Comparison of ENCODE assay signal across 1 cellular context in the genomic region with DNA sequence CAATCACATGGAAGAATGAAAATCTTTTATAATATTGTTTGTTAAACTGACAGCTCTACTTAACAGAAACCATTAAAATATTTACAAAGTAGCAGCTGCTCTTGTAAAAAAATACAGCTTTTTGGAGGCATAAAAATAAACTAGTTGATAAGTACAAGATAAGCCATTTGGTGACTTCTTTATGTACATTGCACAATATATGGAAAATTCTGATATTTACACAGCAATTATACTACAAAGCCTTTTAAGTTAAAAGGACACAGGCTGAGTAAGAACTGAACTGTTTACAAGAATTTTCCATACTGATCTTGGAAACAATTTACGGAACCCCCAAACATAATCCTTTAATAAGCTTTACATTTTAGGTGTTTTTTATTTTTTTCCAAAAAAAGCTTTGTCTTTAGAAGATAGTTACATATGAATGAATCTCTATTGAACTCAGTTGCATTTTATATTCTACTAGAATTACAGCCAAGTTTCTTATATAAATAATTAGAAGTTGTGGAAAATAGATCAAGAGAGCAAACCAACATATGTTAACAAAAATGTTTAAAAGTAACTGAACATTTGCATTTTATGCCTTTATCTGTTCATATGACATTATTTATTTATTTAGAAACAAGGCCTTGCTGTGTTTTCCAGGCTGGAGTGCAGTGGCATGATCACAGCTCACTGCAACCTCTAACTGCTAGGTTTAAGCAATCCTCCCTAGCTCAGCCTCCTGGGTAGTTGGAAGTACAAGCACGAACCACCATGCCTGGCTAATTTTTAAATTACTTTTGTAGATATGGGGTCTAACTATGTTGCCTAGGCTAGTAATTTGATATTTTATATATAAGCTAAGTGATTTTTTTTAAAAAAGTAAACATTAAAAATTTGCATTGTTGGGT.
TF ChIP-seq lines count a peak whose summit lies in the region.

No MANE protein-coding gene starts in this region.

TF ChIP-seq in HepG2, 621 proteins besides CTCF, POLR2A, EP300 and RAD21 (continued from another document):
- TF ChIP-seq, protein P1, sequence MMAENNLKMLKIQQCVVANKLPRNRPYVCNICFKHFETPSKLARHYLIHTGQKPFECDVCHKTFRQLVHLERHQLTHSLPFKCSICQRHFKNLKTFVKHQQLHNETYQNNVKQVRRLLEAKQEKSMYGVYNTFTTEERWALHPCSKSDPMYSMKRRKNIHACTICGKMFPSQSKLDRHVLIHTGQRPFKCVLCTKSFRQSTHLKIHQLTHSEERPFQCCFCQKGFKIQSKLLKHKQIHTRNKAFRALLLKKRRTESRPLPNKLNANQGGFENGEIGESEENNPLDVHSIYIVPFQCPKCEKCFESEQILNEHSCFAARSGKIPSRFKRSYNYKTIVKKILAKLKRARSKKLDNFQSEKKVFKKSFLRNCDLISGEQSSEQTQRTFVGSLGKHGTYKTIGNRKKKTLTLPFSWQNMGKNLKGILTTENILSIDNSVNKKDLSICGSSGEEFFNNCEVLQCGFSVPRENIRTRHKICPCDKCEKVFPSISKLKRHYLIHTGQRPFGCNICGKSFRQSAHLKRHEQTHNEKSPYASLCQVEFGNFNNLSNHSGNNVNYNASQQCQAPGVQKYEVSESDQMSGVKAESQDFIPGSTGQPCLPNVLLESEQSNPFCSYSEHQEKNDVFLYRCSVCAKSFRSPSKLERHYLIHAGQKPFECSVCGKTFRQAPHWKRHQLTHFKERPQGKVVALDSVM (CRISPR knock-in tag; IDR thresholded peaks at IDR 0.05), result peak; percentile 93
- TF ChIP-seq XBP1 (CRISPR knock-in tag; IDR thresholded peaks at IDR 0.05), result no peak
- 0 out of 2 replicates have a peak, but pooled peaks have one; percentile 80 for TF ChIP-seq ZBTB3 (CRISPR knock-in tag; IDR thresholded peaks at IDR 0.05; ENCODE audit: borderline replicate concordance, low read depth)
- peak; percentile 38; the same call in 1 of the 2 replicates for TF ChIP-seq ZNF460 (CRISPR knock-in tag; IDR thresholded peaks at IDR 0.05; ENCODE audit: borderline replicate concordance)
- TF ChIP-seq, protein P2, sequence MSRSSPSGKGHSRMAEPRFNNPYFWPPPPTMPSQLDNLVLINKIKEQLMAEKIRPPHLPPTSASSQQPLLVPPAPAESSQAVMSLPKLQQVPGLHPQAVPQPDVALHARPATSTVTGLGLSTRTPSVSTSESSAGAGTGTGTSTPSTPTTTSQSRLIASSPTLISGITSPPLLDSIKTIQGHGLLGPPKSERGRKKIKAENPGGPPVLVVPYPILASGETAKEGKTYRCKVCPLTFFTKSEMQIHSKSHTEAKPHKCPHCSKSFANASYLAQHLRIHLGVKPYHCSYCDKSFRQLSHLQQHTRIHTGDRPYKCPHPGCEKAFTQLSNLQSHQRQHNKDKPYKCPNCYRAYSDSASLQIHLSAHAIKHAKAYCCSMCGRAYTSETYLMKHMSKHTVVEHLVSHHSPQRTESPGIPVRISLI (CRISPR knock-in tag; IDR thresholded peaks at IDR 0.05; ENCODE audit: borderline replicate concordance), result peak; percentile 96
- TF ChIP-seq ZNF850 (CRISPR knock-in tag; conservative IDR thresholded peaks at IDR 0.05), result no peak
- TF ChIP-seq, protein P3, sequence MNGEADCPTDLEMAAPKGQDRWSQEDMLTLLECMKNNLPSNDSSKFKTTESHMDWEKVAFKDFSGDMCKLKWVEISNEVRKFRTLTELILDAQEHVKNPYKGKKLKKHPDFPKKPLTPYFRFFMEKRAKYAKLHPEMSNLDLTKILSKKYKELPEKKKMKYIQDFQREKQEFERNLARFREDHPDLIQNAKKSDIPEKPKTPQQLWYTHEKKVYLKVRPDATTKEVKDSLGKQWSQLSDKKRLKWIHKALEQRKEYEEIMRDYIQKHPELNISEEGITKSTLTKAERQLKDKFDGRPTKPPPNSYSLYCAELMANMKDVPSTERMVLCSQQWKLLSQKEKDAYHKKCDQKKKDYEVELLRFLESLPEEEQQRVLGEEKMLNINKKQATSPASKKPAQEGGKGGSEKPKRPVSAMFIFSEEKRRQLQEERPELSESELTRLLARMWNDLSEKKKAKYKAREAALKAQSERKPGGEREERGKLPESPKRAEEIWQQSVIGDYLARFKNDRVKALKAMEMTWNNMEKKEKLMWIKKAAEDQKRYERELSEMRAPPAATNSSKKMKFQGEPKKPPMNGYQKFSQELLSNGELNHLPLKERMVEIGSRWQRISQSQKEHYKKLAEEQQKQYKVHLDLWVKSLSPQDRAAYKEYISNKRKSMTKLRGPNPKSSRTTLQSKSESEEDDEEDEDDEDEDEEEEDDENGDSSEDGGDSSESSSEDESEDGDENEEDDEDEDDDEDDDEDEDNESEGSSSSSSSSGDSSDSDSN (CRISPR knock-in tag; IDR thresholded peaks at IDR 0.05), result no peak
